8 cellular contexts compared by ENCODE assay signal in the genomic region with DNA sequence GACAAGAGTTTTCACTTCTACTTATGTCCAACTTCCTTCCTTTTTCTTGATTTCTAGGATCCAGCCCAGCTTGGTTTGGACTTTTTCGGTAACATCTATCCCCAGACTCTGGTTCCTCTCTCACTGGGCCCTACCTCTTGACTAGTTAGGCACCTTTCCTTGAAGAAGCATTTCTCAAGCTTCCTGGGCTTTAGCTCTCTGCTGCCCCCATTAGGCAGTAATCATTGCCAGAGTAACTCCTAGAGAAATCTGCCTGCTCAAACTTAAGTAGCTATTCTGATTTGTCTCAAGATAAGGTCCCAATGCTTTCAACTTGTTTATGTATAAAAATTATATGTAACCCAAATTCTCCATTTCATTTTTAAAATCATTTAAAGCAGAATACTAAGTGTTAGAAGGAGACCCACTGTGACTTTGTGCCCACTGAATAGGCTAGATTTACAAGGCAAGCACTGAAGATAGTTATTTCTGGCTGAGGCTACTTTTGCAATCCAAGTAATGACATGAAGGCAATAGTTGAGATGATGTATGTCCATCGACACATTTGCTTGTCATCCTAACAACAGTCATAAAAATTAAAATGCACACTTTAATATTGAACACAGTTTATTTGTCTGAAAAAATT.
DNase-seq lines count a peak whose midpoint lies in the region; ATAC-seq, FAIRE-seq and TF ChIP-seq lines count a peak whose summit lies in the region.

No MANE protein-coding gene starts in this region.

- no peaks in the 10 kb centered on the region for H3K4me1 ChIP-seq in A549
- no peaks in the 10 kb centered on the region for H3K4me1 ChIP-seq in lower lobe of right lung

- no peak for TF ChIP-seq EP300 in A549 (IDR thresholded peaks at IDR 0.05)

- CTCF ChIA-PET in A549 (lab: Yijun Ruan, JAX): interaction anchor here (1.1 to 5.3 kb wide), 7 partner anchors 9 to 26 kb away, joined by 4 to 32 read pairs (median 6); no protein-coding TSS in a partner anchor

- POLR2A ChIA-PET in A549 (lab: Yijun Ruan, JAX): no interaction called here

- no peak overlapping the region for H3K27ac ChIP-seq in A549
- H3K27ac ChIP-seq in lower lobe of right lung: no peak overlapping the region

- H3K9me3 ChIP-seq in A549: no peaks in the 10 kb centered on the region
- no peaks in the 10 kb centered on the region for H3K9me3 ChIP-seq in lower lobe of right lung

- H3K36me3 ChIP-seq in lower lobe of right lung: no peaks in the 10 kb centered on the region

- no peak for TF ChIP-seq POLR2A in A549 (IDR thresholded peaks at IDR 0.05; ENCODE audit: low read length)

- H3K27me3 ChIP-seq in lower lobe of right lung (ENCODE audit: low read depth): no peaks in the 10 kb centered on the region

- ATAC-seq in A549: peak; percentile 59 to 77; a peak in 4 of 6 replicates
- ATAC-seq in lower lobe of right lung: peak; percentile 42 to 65

- WGBS in A549 (ENCODE audit: missing lambda C conversion rate): 3% methylated on average over 2 of the region's 2 CpGs

- no peak overlapping the region for H3K4me3 ChIP-seq in A549
- no peak overlapping the region for H3K4me3 ChIP-seq in astrocyte of the cerebellum (ENCODE audit: low read depth, low read length)
- no peak overlapping the region for H3K4me3 ChIP-seq in lower lobe of right lung

- TF ChIP-seq CTCF in A549 (IDR thresholded peaks at IDR 0.05): peak; percentile 48
- peak; percentile 89 for TF ChIP-seq CTCF in astrocyte of the cerebellum (IDR thresholded peaks at IDR 0.05; ENCODE audit: low read depth, low read length, missing control alignments)
- peak; percentile 49 for TF ChIP-seq CTCF in lower lobe of right lung (IDR thresholded peaks at IDR 0.05)

- peak; percentile 13 for FAIRE-seq in A549 (lab: Jason Lieb, UNC)

- in situ Hi-C loops in G401 (cut with HindIII; ENCODE audit: low sequenced_read_pairs) (no loop called here), astrocyte of the cerebellum (cut with HindIII; ENCODE audit: low sequenced_read_pairs) (no loop called here)

- intact Hi-C loops in lower lobe of right lung (cut with DNase I): no loop called here

- peak in 1 of 2 experiments; percentile 46; a peak in 2 of 5 replicates for TF ChIP-seq RAD21 in A549 (conservative IDR thresholded peaks at IDR 0.05 in 1 of 2, IDR thresholded peaks at IDR 0.05 in 1 of 2)

- H3K4me2 ChIP-seq in A549: no peak overlapping the region

- DNase-seq in A549 (ENCODE audit: low read depth in 1 of 2, low spot score in 1 of 2) (peak; percentile 17 to 50), G401 (ENCODE audit: low spot score) (peak; percentile 9), Kasumi-1 (lab: John Stamatoyannopoulos, UW) (peak; percentile 49 to 51), astrocyte of the cerebellum (ENCODE audit: low read depth) (peak; percentile 20), lower lobe of right lung (no peak), NCI-H774 (lab: John Stamatoyannopoulos, UW) (no peak), GOT3 (lab: John Stamatoyannopoulos, UW) (no peak), NOMO-1 treated with dmso at 0.1 percent for 144 hours (lab: John Stamatoyannopoulos, UW; ENCODE audit: unreplicated experiment) (no peak)

TF ChIP-seq in A549, 52 proteins besides CTCF, POLR2A, EP300 and RAD21:
- no peak for TF ChIP-seq KDM1A (IDR thresholded peaks at IDR 0.05; ENCODE audit: low read depth)
- TF ChIP-seq, protein P1, sequence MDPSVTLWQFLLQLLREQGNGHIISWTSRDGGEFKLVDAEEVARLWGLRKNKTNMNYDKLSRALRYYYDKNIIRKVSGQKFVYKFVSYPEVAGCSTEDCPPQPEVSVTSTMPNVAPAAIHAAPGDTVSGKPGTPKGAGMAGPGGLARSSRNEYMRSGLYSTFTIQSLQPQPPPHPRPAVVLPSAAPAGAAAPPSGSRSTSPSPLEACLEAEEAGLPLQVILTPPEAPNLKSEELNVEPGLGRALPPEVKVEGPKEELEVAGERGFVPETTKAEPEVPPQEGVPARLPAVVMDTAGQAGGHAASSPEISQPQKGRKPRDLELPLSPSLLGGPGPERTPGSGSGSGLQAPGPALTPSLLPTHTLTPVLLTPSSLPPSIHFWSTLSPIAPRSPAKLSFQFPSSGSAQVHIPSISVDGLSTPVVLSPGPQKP (IDR thresholded peaks at IDR 0.05; ENCODE audit: low read depth, low read length): no peak
- TF ChIP-seq RFX5 (IDR thresholded peaks at IDR 0.05): no peak
- TF ChIP-seq CBX2 (IDR thresholded peaks at IDR 0.05; ENCODE audit: borderline replicate concordance, low read depth): no peak
- TF ChIP-seq EHF (CRISPR knock-in tag; IDR thresholded peaks at IDR 0.05): no peak
- TF ChIP-seq, protein P2, sequence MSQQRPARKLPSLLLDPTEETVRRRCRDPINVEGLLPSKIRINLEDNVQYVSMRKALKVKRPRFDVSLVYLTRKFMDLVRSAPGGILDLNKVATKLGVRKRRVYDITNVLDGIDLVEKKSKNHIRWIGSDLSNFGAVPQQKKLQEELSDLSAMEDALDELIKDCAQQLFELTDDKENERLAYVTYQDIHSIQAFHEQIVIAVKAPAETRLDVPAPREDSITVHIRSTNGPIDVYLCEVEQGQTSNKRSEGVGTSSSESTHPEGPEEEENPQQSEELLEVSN (IDR thresholded peaks at IDR 0.05; ENCODE audit: borderline replicate concordance, low read depth): no peak
- no peak for TF ChIP-seq PHF8 (IDR thresholded peaks at IDR 0.05; ENCODE audit: borderline replicate concordance, low read depth)
- no peak for TF ChIP-seq RNF2 (IDR thresholded peaks at IDR 0.05; ENCODE audit: borderline replicate concordance, low read depth)
- no peak for TF ChIP-seq NR3C1 (IDR thresholded peaks at IDR 0.05)
- TF ChIP-seq MAZ (IDR thresholded peaks at IDR 0.05; ENCODE audit: borderline replicate concordance, low read depth, low read length): no peak
- TF ChIP-seq SMC3 (IDR thresholded peaks at IDR 0.05): no peak
- no peak for TF ChIP-seq MYC (IDR thresholded peaks at IDR 0.05; ENCODE audit: borderline replicate concordance, low read length)
- no peak for TF ChIP-seq CBX8 (IDR thresholded peaks at IDR 0.05)
- TF ChIP-seq NPAS2 (CRISPR knock-in tag; IDR thresholded peaks at IDR 0.05; ENCODE audit: borderline replicate concordance): no peak
- no peak for TF ChIP-seq SREBF2 (IDR thresholded peaks at IDR 0.05)

Comparison
In these comparisons a context has a peak if more than half of its experiments do, and no peak if none do; other contexts are left out.
1. DNase-seq: peak in A549 (2 of 2), G401 (single experiment), Kasumi-1 (2 of 2) and astrocyte of the cerebellum (single experiment); none in lower lobe of right lung (single experiment), NCI-H774 (single experiment), GOT3 (single experiment) and NOMO-1 treated with dmso at 0.1 percent for 144 hours (single experiment).
2. Peak in every context shown above with its lines, with median percentiles within 50 percentile points of each other: CTCF ChIP-seq.